Comparison of ENCODE assay signal across 31 cellular contexts in genomic region chrX:53257670-53258423, GRCh38.
"Had no signal": no experiment of that assay in that cellular context is flagged by ENCODE, and none has a peak within 500 bp of the region (broad histone marks: within the 10 kb centered on the region; RNA-seq: fewer than 3 reads in every experiment).

No MANE protein-coding gene starts in this region.

- DNase-seq: colonic mucosa; effector CD8-positive, alpha-beta T cell; endodermal cell; foreskin keratinocyte; heart left ventricle; hippocampal formation; kidney glomerular epithelial cell; left colon; left ventricle myocardium inferior; lower lobe of right lung; naive B cell; pancreas; right lobe of liver; small intestine; stimulated activated CD4-positive, alpha-beta T cell treated with anti-CD3 and anti-CD28 coated beads, Interleukin-15, amount 100 ng/mL, for 24 hours; stimulated activated CD4-positive, alpha-beta T cell treated with anti-CD3 and anti-CD28 coated beads, Interleukin-2, amount 100 ng/mL, for 48 hours; stimulated activated naive B cell treated with anti-CD40 and anti-IgM and Interleukin-4, amounts not matched to agents 10 μg/mL and 1 μg/mL and 100 μg/mL, for 72 hours; upper lobe of right lung; uterus had no signal

- H3K4me1 ChIP-seq: colonic mucosa, esophagus muscularis mucosa, foreskin keratinocyte, gastroesophageal sphincter, left ventricle myocardium inferior, lower lobe of right lung, pancreas, right lobe of liver, tibial nerve, upper lobe of right lung, uterus had no signal

- H3K36me3 ChIP-seq: colonic mucosa, lower lobe of right lung, neutrophil, pancreas, right lobe of liver, thoracic aorta, upper lobe of right lung, uterus had no signal

- H3K9me3 ChIP-seq: colonic mucosa, esophagus muscularis mucosa, gastroesophageal sphincter, heart left ventricle, left ventricle myocardium inferior, lower lobe of right lung, neutrophil, pancreas, right lobe of liver, thoracic aorta, tibial nerve, upper lobe of right lung, uterus had no signal

- H3K9me3 Mint-ChIP-seq: dendritic cell treated with granulocyte-macrophage colony-stimulating factor and Interleukin-4, amounts not matched to agents 40 ng/mL and 50 ng/mL, for 4 days; memory B cell; natural killer cell treated with Interleukin-12 subunit alpha and Interleukin-12 subunit beta and Interleukin-15 and Interleukin-18, amount 100 ng/mL, for 72 hours; stimulated activated naive B cell treated with anti-CD40 and anti-IgM and Interleukin-4, amounts not matched to agents 10 μg/mL and 1 μg/mL and 100 μg/mL, for 72 hours; stimulated activated naive CD8-positive, alpha-beta T cell treated with anti-CD3 and anti-CD28 coated beads, Interleukin-15, Interleukin-2, amounts not matched to agents 100 ng/mL and 50 ng/mL, for 24 hours had no signal

- H3K4me3 Mint-ChIP-seq: dendritic cell treated with granulocyte-macrophage colony-stimulating factor and Interleukin-4, amounts not matched to agents 40 ng/mL and 50 ng/mL, for 4 days; endodermal cell; memory B cell; naive B cell; natural killer cell treated with Interleukin-12 subunit alpha and Interleukin-12 subunit beta and Interleukin-15 and Interleukin-18, amount 100 ng/mL, for 72 hours; neural crest cell; stimulated activated naive B cell treated with anti-CD40 and anti-IgM and Interleukin-4, amounts not matched to agents 10 μg/mL and 1 μg/mL and 100 μg/mL, for 72 hours; stimulated activated naive CD8-positive, alpha-beta T cell treated with anti-CD3 and anti-CD28 coated beads, Interleukin-15, Interleukin-2, amounts not matched to agents 100 ng/mL and 50 ng/mL, for 24 hours had no signal

- H3K27me3 Mint-ChIP-seq: stimulated activated naive CD8-positive, alpha-beta T cell treated with anti-CD3 and anti-CD28 coated beads, Interleukin-15, Interleukin-2, amounts not matched to agents 100 ng/mL and 50 ng/mL, for 24 hours had no signal

- H3K27ac Mint-ChIP-seq: dendritic cell treated with granulocyte-macrophage colony-stimulating factor and Interleukin-4, amounts not matched to agents 40 ng/mL and 50 ng/mL, for 4 days; endodermal cell; memory B cell; natural killer cell treated with Interleukin-12 subunit alpha and Interleukin-12 subunit beta and Interleukin-15 and Interleukin-18, amount 100 ng/mL, for 72 hours; stimulated activated naive B cell treated with anti-CD40 and anti-IgM and Interleukin-4, amounts not matched to agents 10 μg/mL and 1 μg/mL and 100 μg/mL, for 72 hours; stimulated activated naive CD8-positive, alpha-beta T cell treated with anti-CD3 and anti-CD28 coated beads, Interleukin-15, Interleukin-2, amounts not matched to agents 100 ng/mL and 50 ng/mL, for 24 hours had no signal

- H3K27ac ChIP-seq: colonic mucosa, esophagus muscularis mucosa, foreskin keratinocyte, gastroesophageal sphincter, heart left ventricle, left ventricle myocardium inferior, lower lobe of right lung, neutrophil, pancreas, right lobe of liver, thoracic aorta, tibial nerve, upper lobe of right lung, uterus had no signal

- H3K4me3 ChIP-seq: colonic mucosa, esophagus muscularis mucosa, gastroesophageal sphincter, heart left ventricle, left ventricle myocardium inferior, lower lobe of right lung, pancreas, right lobe of liver, thoracic aorta, tibial nerve, upper lobe of right lung, uterus had no signal

- H3K36me3 Mint-ChIP-seq: memory B cell; naive B cell; natural killer cell treated with Interleukin-12 subunit alpha and Interleukin-12 subunit beta and Interleukin-15 and Interleukin-18, amount 100 ng/mL, for 72 hours; stimulated activated naive B cell treated with anti-CD40 and anti-IgM and Interleukin-4, amounts not matched to agents 10 μg/mL and 1 μg/mL and 100 μg/mL, for 72 hours had no signal

- H3K27me3 ChIP-seq: colonic mucosa, esophagus muscularis mucosa, foreskin keratinocyte, gastroesophageal sphincter, pancreas, right lobe of liver, upper lobe of right lung, uterus had no signal

- FAIRE-seq: endothelial cell of umbilical vein, islet of Langerhans, pancreas, small intestine had no signal

- ATAC-seq: foreskin keratinocyte; gastroesophageal sphincter; heart left ventricle; left colon; lower lobe of right lung; natural killer cell treated with Interleukin-12 subunit alpha and Interleukin-12 subunit beta and Interleukin-15 and Interleukin-18, amount 100 ng/mL, for 72 hours; pancreas; stimulated activated naive B cell treated with anti-CD40 and anti-IgM and Interleukin-4, amounts not matched to agents 10 μg/mL and 1 μg/mL and 100 μg/mL, for 72 hours; upper lobe of right lung had no signal
